8 cellular contexts compared by ENCODE assay signal in genomic region chr7:108569381-108570145, GRCh38. TPM values are rescaled to one million over a fixed set of nuclear protein-coding genes. Genes with fewer than 3 reads are reported as not detected.
DNase-seq lines count a peak whose midpoint lies in the region; ATAC-seq, FAIRE-seq and TF ChIP-seq lines count a peak whose summit lies in the region.

Gene DNAJB9 (plus strand): TSS chr7:108569874. CDS start chr7:108571727, 1,853 bp downstream.
Gene THAP5 (minus strand): TSS chr7:108569706. CDS start chr7:108569569, 137 bp downstream.

- no peak for TF ChIP-seq EP300 in esophagus muscularis mucosa (IDR thresholded peaks at IDR 0.05)

- DNase-seq in DMS79 (lab: John Stamatoyannopoulos, UW): peak; percentile 99
- DNase-seq in RCC 7860 (ENCODE audit: low spot score): peak; percentile 99
- DNase-seq in activated T-helper 1 cell treated with Interleukin-2 at 50 U/mL for 16 hours (ENCODE audit: low read depth): peak; percentile 99
- peak; percentile 100 for DNase-seq in esophagus muscularis mucosa (ENCODE audit: extremely low spot score)
- DNase-seq in stimulated activated CD8-positive, alpha-beta memory T cell treated with anti-CD3 and anti-CD28 coated beads, Interleukin-7, amount 100 ng/mL, for 4 hours (ENCODE audit: low read depth in 2 of 2): peak; percentile 99

- intact Hi-C loops in esophagus muscularis mucosa (cut with DNase I): loop anchor here (1.0 kb wide), 1 partner anchor 44 kb away; no protein-coding TSS in a partner anchor

- TF ChIP-seq CTCF in esophagus muscularis mucosa (IDR thresholded peaks at IDR 0.05): peak in 1 of 3 experiments; percentile 28

- H3K4me1 ChIP-seq in esophagus muscularis mucosa (peaks cover 27 to 45% (median 37%) of the 10 kb centered on the region in 4 donors), muscle layer of duodenum (ENCODE audit: control insufficient read depth in 1 of 2, insufficient read depth in 2 of 2, low read length in 2 of 2) (peaks cover 3 to 20% of the 10 kb centered on the region in 2 donors)

- peak within 1 kb of the TSS; percentile 74 to 93 (median 82) for H3K4me3 ChIP-seq in esophagus muscularis mucosa
- H3K4me3 ChIP-seq in muscle layer of duodenum (ENCODE audit: low read depth in 1 of 2, low read length in 2 of 2): peak within 1 kb of the TSS; percentile 82 to 89

- H3K9me3 ChIP-seq in KOPT-K1 (ENCODE audit: insufficient read depth, low read length, poor library complexity, severe bottlenecking): no peaks in the 10 kb centered on the region
- H3K9me3 ChIP-seq in esophagus muscularis mucosa: no peaks in the 10 kb centered on the region
- no peaks in the 10 kb centered on the region for H3K9me3 ChIP-seq in muscle layer of duodenum (ENCODE audit: control insufficient read depth in 1 of 2, low read length in 2 of 2)

- H3K27ac ChIP-seq in KOPT-K1 (ENCODE audit: low read depth, low read length, poor library complexity, severe bottlenecking) (peak within 1 kb of the TSS; percentile 98), esophagus muscularis mucosa (replicated peaks in 1 of 4) (peak within 1 kb of the TSS; percentile 94 to 100 (median 96)), muscle layer of duodenum (ENCODE audit: low read length) (peak within 1 kb of the TSS; percentile 98)

- peak; percentile 92 for ATAC-seq in GM21786 (IDR thresholded peaks at IDR 0.05; ENCODE audit: unreplicated experiment)

- WGBS in esophagus muscularis mucosa: no CpG with 5 or more reads among the region's 65 CpGs

- FAIRE-seq in RCC 7860 (lab: Jason Lieb, UNC): peak; percentile 94

- H3K36me3 ChIP-seq in KOPT-K1 (ENCODE audit: insufficient read depth, low read length): peaks cover 45% of the 10 kb centered on the region
- peaks cover 0 to 31% (median 17%) of the 10 kb centered on the region in 4 donors for H3K36me3 ChIP-seq in esophagus muscularis mucosa
- peaks cover 11 to 26% of the 10 kb centered on the region in 2 donors for H3K36me3 ChIP-seq in muscle layer of duodenum (ENCODE audit: control insufficient read depth in 1 of 2, insufficient read depth in 2 of 2, low read length in 2 of 2)

- no peaks in the 10 kb centered on the region for H3K27me3 ChIP-seq in esophagus muscularis mucosa
- H3K27me3 ChIP-seq in muscle layer of duodenum (ENCODE audit: low read depth, low read length): no peaks in the 10 kb centered on the region

- TF ChIP-seq POLR2A in esophagus muscularis mucosa (IDR thresholded peaks at IDR 0.05; ENCODE audit: low read depth): peak; percentile 79

RNA-seq across cellular contexts. Expression of gene DNAJB9, which starts in this region (rescaled TPM):
- total RNA-seq in esophagus muscularis mucosa: 10 to 100 TPM; 17.9 to 41.9 (median 28.0) TPM

RNA-seq across cellular contexts. Expression of gene THAP5, which starts in this region (rescaled TPM):
- total RNA-seq in esophagus muscularis mucosa: 10 to 100 TPM; 23.1 to 27.7 (median 27.3) TPM

Comparison
In these comparisons a context has a peak if more than half of its experiments do, and no peak if none do; other contexts are left out.
1. Peak in every context shown above with its lines: DNase-seq, ATAC-seq, H3K4me3 ChIP-seq and H3K27ac ChIP-seq.